Comparison of ENCODE assay signal across 20 cellular contexts in the genomic region with DNA sequence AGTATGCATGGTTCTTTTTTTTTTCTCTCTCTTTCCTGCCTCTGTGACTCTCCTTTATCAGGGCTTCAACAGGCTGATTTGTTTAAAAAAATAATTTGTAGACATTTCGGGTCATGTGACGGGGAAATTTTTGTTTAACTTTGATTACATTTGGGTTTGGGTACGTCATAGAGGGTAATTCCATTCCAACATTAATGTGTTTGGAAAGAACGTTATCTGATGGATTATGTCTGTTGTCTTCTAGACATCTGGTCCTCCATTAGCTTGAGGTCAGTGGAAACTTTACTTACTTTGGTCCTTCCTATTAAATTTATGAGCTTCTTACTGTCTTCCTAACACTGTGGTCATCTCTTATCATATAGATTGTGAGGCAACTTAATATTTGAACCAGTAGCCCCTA.
"Had no signal": no experiment of that assay in that cellular context is flagged by ENCODE, and none has a peak within 500 bp of the region (broad histone marks: within the 10 kb centered on the region; RNA-seq: fewer than 3 reads in every experiment).

No MANE protein-coding gene starts in this region.

- H3K27me3 Mint-ChIP-seq: activated CD4-positive, alpha-beta T cell treated with anti-CD3 and anti-CD28 coated beads, Interleukin-2, amount 10 ng/mL, durations not matched to agents 7 days and 5 days; stimulated activated naive CD8-positive, alpha-beta T cell treated with anti-CD3 and anti-CD28 coated beads, Interleukin-15, amount 100 ng/mL, for 72 hours had no signal

- H3K9ac ChIP-seq: neural progenitor cell had no signal

- H3K4me3 ChIP-seq: colonic mucosa, lung, neural progenitor cell, psoas muscle, suprapubic skin, vagina had no signal

- ATAC-seq: activated T-cell treated with anti-CD3 and anti-CD28 coated beads, Interleukin-2, amount 50 U/mL, for 72 hours; left lobe of liver; right cardiac atrium; stimulated activated naive CD8-positive, alpha-beta T cell treated with anti-CD3 and anti-CD28 coated beads, Interleukin-15, amount 100 ng/mL, for 72 hours had no signal

- H3K36me3 ChIP-seq: brain microvascular endothelial cell, colonic mucosa, neural progenitor cell, suprapubic skin, vagina had no signal

- H3K4me3 Mint-ChIP-seq: activated CD4-positive, alpha-beta T cell treated with anti-CD3 and anti-CD28 coated beads, Interleukin-2, amount 10 ng/mL, durations not matched to agents 7 days and 5 days; activated T-cell treated with anti-CD3 and anti-CD28 coated beads, Interleukin-2, amount 50 U/mL, for 72 hours; neural progenitor cell; stimulated activated naive CD8-positive, alpha-beta T cell treated with anti-CD3 and anti-CD28 coated beads, Interleukin-15, amount 100 ng/mL, for 72 hours had no signal

- H3K4me1 ChIP-seq: colonic mucosa, neural progenitor cell, suprapubic skin had no signal

- H3K9me3 Mint-ChIP-seq: activated T-cell treated with anti-CD3 and anti-CD28 coated beads, Interleukin-2, amount 50 U/mL, for 72 hours; stimulated activated naive CD8-positive, alpha-beta T cell treated with anti-CD3 and anti-CD28 coated beads, Interleukin-15, amount 100 ng/mL, for 72 hours had no signal

- H3K27ac Mint-ChIP-seq: activated CD4-positive, alpha-beta T cell treated with anti-CD3 and anti-CD28 coated beads, Interleukin-2, amount 10 ng/mL, durations not matched to agents 7 days and 5 days; neural progenitor cell had no signal

- H3K27me3 ChIP-seq: brain microvascular endothelial cell, colonic mucosa, neural progenitor cell, suprapubic skin, vagina had no signal

- H2AFZ ChIP-seq: neural progenitor cell had no signal

- H3K9me3 ChIP-seq: colonic mucosa, psoas muscle, suprapubic skin, vagina had no signal

- DNase-seq: activated CD4-positive, alpha-beta T cell treated with anti-CD3 and anti-CD28 coated beads, Interleukin-2, amount 10 ng/mL, durations not matched to agents 7 days and 5 days; activated CD8-positive, alpha-beta memory T cell treated with anti-CD3 and anti-CD28 coated beads for 24 hours; activated gamma-delta T cell treated with Interleukin-2 at 50 U/mL for 16 hours; activated T-cell treated with anti-CD3 and anti-CD28 coated beads, Interleukin-2, amount 50 U/mL, for 72 hours; aorta; brain microvascular endothelial cell; central memory CD4-positive, alpha-beta T cell; colonic mucosa; foreskin melanocyte; kidney; psoas muscle; right cardiac atrium; stimulated activated naive CD8-positive, alpha-beta T cell treated with anti-CD3 and anti-CD28 coated beads, Interleukin-15, amount 100 ng/mL, for 72 hours; T-helper 1 cell; T1000 had no signal

- H3K4me2 ChIP-seq: neural progenitor cell had no signal

- H3K4me1 Mint-ChIP-seq: neural progenitor cell had no signal

- H3K27ac ChIP-seq: brain microvascular endothelial cell, colonic mucosa, neural progenitor cell, psoas muscle, suprapubic skin, vagina had no signal
